Comparison of ENCODE assay signal across 1 cellular context in the genomic region with DNA sequence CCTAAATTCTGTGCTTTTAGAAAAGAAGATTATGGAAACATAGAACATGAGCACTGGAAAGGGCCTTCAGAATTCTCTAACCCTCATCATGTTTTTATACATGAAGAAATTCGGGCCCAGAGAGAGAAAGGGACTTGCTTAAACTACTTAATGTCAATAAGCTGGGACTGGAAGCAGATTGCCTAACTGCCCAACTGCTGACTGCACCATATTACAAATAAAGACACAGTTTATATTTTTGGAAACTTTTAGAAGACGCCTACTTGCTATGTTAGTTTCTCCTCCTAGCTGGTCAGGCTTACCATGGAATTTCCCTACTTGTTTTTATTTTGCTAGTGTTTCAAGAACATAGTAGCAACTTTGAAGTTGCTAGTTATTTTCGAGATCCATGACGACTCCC.
TF ChIP-seq lines count a peak whose summit lies in the region.

No MANE protein-coding gene starts in this region.

TF ChIP-seq in A549, 52 proteins besides CTCF, POLR2A, EP300 and RAD21 (continued from another document):
- TF ChIP-seq MAZ (IDR thresholded peaks at IDR 0.05; ENCODE audit: borderline replicate concordance, low read depth, low read length) (no peak), ZC3H11A (IDR thresholded peaks at IDR 0.05) (no peak), PBX3 (IDR thresholded peaks at IDR 0.05) (no peak), ZFP36 (IDR thresholded peaks at IDR 0.05; ENCODE audit: borderline replicate concordance, partially characterized antibody) (no peak)
